Comparison of ENCODE assay signal across 24 cellular contexts in genomic region chr5:173845321-173845720, GRCh38. TPM values are rescaled to one million over a fixed set of nuclear protein-coding genes. Genes with fewer than 3 reads are reported as not detected.
DNase-seq lines count a peak whose midpoint lies in the region; ATAC-seq, FAIRE-seq and TF ChIP-seq lines count a peak whose summit lies in the region.
"Had no signal": no experiment of that assay in that cellular context is flagged by ENCODE, and none has a peak within 500 bp of the region (broad histone marks: within the 10 kb centered on the region; RNA-seq: fewer than 3 reads in every experiment).

No MANE protein-coding gene starts in this region.

- H3K27ac ChIP-seq in OCI-LY7 (ENCODE audit: low read depth, low read length, poor library complexity, severe bottlenecking): no peak overlapping the region
- no peak overlapping the region for H3K27ac ChIP-seq in SK-N-SH (ENCODE audit: low read depth in 2 of 2, low read length in 1 of 2)
- H3K27ac ChIP-seq: A549; BLaER1 treated with 17β-estradiol and CSF1 and Interleukin-3, amounts not matched to agents 10 nM and 100 nM had no signal

- FAIRE-seq in bronchial epithelial cell (lab: Jason Lieb, UNC): no peak
- FAIRE-seq: A549, D721Med, GM12878, GM19239 had no signal

- H3K9me2 ChIP-seq in OCI-LY7 (ENCODE audit: insufficient read depth, low read length) (no peaks in the 10 kb centered on the region), SK-N-SH (no peaks in the 10 kb centered on the region)

- H3K27me3 ChIP-seq in bronchial epithelial cell (ENCODE audit: control insufficient read depth, insufficient read depth, low read length): no peaks in the 10 kb centered on the region
- H3K27me3 ChIP-seq in SK-N-SH (ENCODE audit: insufficient read depth): no peaks in the 10 kb centered on the region
- H3K27me3 ChIP-seq: BE2C; BLaER1 treated with 17β-estradiol and CSF1 and Interleukin-3, amounts not matched to agents 10 nM and 100 nM had no signal

- H3K9ac ChIP-seq in SK-N-SH: no peak overlapping the region
- H3K9ac ChIP-seq: BLaER1 treated with 17β-estradiol and CSF1 and Interleukin-3, amounts not matched to agents 10 nM and 100 nM had no signal

- intact Hi-C loops in OCI-LY7 (cut with micrococcal nuclease; ENCODE audit: unreplicated experiment): no loop called here

- H3K36me3 ChIP-seq in OCI-LY7 (ENCODE audit: insufficient read depth, low read length) (peaks cover 5% of the 10 kb centered on the region; the same call in 1 of the 2 replicates), bronchial epithelial cell (ENCODE audit: control insufficient read depth, insufficient read depth, low read length) (no peaks in the 10 kb centered on the region), SK-N-SH (replicated peaks in 1 of 2; ENCODE audit: control insufficient read depth in 1 of 2, insufficient read depth in 2 of 2, low read length in 1 of 2) (no peaks in the 10 kb centered on the region)
- H3K36me3 ChIP-seq: BE2C had no signal

- H3K4me2 ChIP-seq in OCI-LY7 (ENCODE audit: low read length) (no peak overlapping the region), SK-N-SH (no peak overlapping the region)
- H3K4me2 ChIP-seq: A549; BLaER1 treated with 17β-estradiol and CSF1 and Interleukin-3, amounts not matched to agents 10 nM and 100 nM; GM23338 had no signal

- BruUV-seq in OCI-LY7 (replicated peaks; lab: Mats Ljungman, UMichigan): no TSS peak

- peaks cover 13% of the 10 kb centered on the region; the same call in 1 of the 2 replicates for H3K9me3 ChIP-seq in OCI-LY7 (ENCODE audit: low read length)
- H3K9me3 ChIP-seq in SK-N-SH: no peaks in the 10 kb centered on the region
- H3K9me3 ChIP-seq: BE2C had no signal

- WGBS in SK-N-SH (ENCODE audit: low lambda C conversion rate): 48% methylated on average over 6 of the region's 6 CpGs

- TF ChIP-seq CTCF in OCI-LY7 (conservative IDR thresholded peaks at IDR 0.05; ENCODE audit: low read length): no peak
- no peak for TF ChIP-seq CTCF in bronchial epithelial cell (IDR thresholded peaks at IDR 0.05; ENCODE audit: insufficient read depth, low read length, severe bottlenecking)
- TF ChIP-seq CTCF in SK-N-SH (IDR thresholded peaks at IDR 0.05): no peak

- H2AFZ ChIP-seq in OCI-LY7 (ENCODE audit: low read length) (0 out of 2 replicates have a peak overlapping the region, but pooled peaks have one; percentile 17), SK-N-SH (ENCODE audit: low read depth) (no peak overlapping the region)
- H2AFZ ChIP-seq: GM23338 had no signal

- H4K20me1 ChIP-seq in OCI-LY7 (ENCODE audit: insufficient read depth, low read length) (no peaks in the 10 kb centered on the region), SK-N-SH (ENCODE audit: insufficient read depth) (no peaks in the 10 kb centered on the region)
- H4K20me1 ChIP-seq: BLaER1 treated with 17β-estradiol and CSF1 and Interleukin-3, amounts not matched to agents 10 nM and 100 nM had no signal

- peak; percentile 23 for ATAC-seq in esophagus mucosa
- ATAC-seq: A549, GM12878, GM23338, HCT116 had no signal

- TF ChIP-seq EP300 in SK-N-SH (IDR thresholded peaks at IDR 0.05; ENCODE audit: borderline replicate concordance in 1 of 2, low read depth in 1 of 2, low read length in 1 of 2): no peak

- no peak for DNase-seq in OCI-LY7 (ENCODE audit: low spot score)
- DNase-seq in bronchial epithelial cell (ENCODE audit: low read depth): peak; percentile 70
- no peak for DNase-seq in SK-N-SH
- DNase-seq in NCI-H128 (lab: John Stamatoyannopoulos, UW; ENCODE audit: unreplicated experiment): no peak
- no peak for DNase-seq in NCI-H1105 treated with DMSO at 0.1 percent for 48 hours (lab: John Stamatoyannopoulos, UW)
- DNase-seq: 8988T; ACHN; AML-193; BE2C; CD4-positive, alpha-beta T cell; CD8-positive, alpha-beta memory T cell; DMS 273 treated with DMSO at 0.1 percent for 48 hours; DMS79; EL; GDM1; H9 had no signal

- H3K4me1 ChIP-seq in OCI-LY7 (ENCODE audit: insufficient read depth, low read length, poor library complexity, severe bottlenecking): no peaks in the 10 kb centered on the region
- no peaks in the 10 kb centered on the region for H3K4me1 ChIP-seq in SK-N-SH (ENCODE audit: control insufficient read depth in 1 of 2, insufficient read depth in 2 of 2, low read depth in 1 of 2, low read length in 1 of 2)
- H3K4me1 ChIP-seq: BE2C had no signal

- POLR2A ChIA-PET in OCI-LY7 (lab: Charles Lee): interaction anchor here (0.9 to 3.2 kb wide), 6 partner anchors 10 to 103 kb away, joined by 3 to 25 read pairs (median 6); no protein-coding TSS in a partner anchor
- POLR2A ChIA-PET in SK-N-SH (lab: Yijun Ruan, JAX): interaction anchor here (0.7 kb wide), 1 partner anchor 166 kb away, joined by 6 read pairs; no protein-coding TSS in a partner anchor

- H3F3A ChIP-seq in SK-N-SH (replicated peaks; ENCODE audit: insufficient read depth): no peaks in the 10 kb centered on the region

- CTCF ChIA-PET in OCI-LY7 (lab: Charles Lee; ENCODE audit: unreplicated experiment) (interaction anchor here (0.7 kb wide), 1 partner anchor 12 kb away, joined by 3 read pairs; no protein-coding TSS in a partner anchor), SK-N-SH (lab: Yijun Ruan, JAX) (no interaction called here)

- H3K4me3 ChIP-seq in OCI-LY7 (ENCODE audit: low read depth, low read length, poor library complexity, severe bottlenecking) (no peak overlapping the region), bronchial epithelial cell (ENCODE audit: low read depth, low read length) (no peak overlapping the region), SK-N-SH (ENCODE audit: low read depth in 2 of 2, low read length in 1 of 2) (no peak overlapping the region)
- H3K4me3 ChIP-seq: A549; BLaER1 treated with 17β-estradiol and CSF1 and Interleukin-3, amounts not matched to agents 10 nM and 100 nM; GM12878; GM23338 had no signal

- no peaks in the 10 kb centered on the region for H3K79me2 ChIP-seq in OCI-LY7 (ENCODE audit: insufficient read depth, low read depth, low read length)
- no peaks in the 10 kb centered on the region for H3K79me2 ChIP-seq in SK-N-SH (ENCODE audit: insufficient read depth)

- no peak for TF ChIP-seq RAD21 in SK-N-SH (IDR thresholded peaks at IDR 0.05; ENCODE audit: low read length)

TF ChIP-seq in SK-N-SH, 30 proteins besides CTCF, POLR2A, EP300 and RAD21:
- TF ChIP-seq GATA2 (CRISPR knock-in tag; IDR thresholded peaks at IDR 0.05) (no peak), TAF1 (IDR thresholded peaks at IDR 0.05; ENCODE audit: borderline replicate concordance, low read depth, low read length) (no peak), GABPA (IDR thresholded peaks at IDR 0.05; ENCODE audit: low read depth) (no peak), JUND (IDR thresholded peaks at IDR 0.05) (no peak), NFIC (IDR thresholded peaks at IDR 0.05; ENCODE audit: borderline replicate concordance) (no peak), RFX5 (IDR thresholded peaks at IDR 0.05; ENCODE audit: low read length) (no peak), CHD2 (IDR thresholded peaks at IDR 0.05; ENCODE audit: low read length, partially characterized antibody) (no peak), PBX3 (IDR thresholded peaks at IDR 0.05) (no peak)

RNA-seq across cellular contexts. Expression of gene CPEB4, which starts 42.8 kb away (rescaled TPM):
- total RNA-seq in OCI-LY7 (2014; rRNA removed; shearing (Covaris generic)): 11.8 and 12.6 TPM in 2 replicates
- total RNA-seq in OCI-LY7 (2022) (21.5 and 31.8 TPM in 2 replicates), bronchial epithelial cell (27.9 and 38.3 TPM in 2 replicates), esophagus mucosa (38.5 TPM)
- 6.8 and 9.4 TPM in 2 replicates for polyA plus RNA-seq in SK-N-SH (2012; rRNA removed)
- polyA plus RNA-seq in SK-N-SH (2012; cell fraction: cytosol; rRNA removed): 6.7 and 7.2 TPM in 2 replicates
- 6.8 and 11.4 TPM in 2 replicates for polyA plus RNA-seq in SK-N-SH (2012; cell fraction: nucleus; rRNA removed)
